9 cellular contexts compared by ENCODE assay signal in genomic region chr6:107124934-107125348, GRCh38. TPM values are rescaled to one million over a fixed set of nuclear protein-coding genes. Genes with fewer than 3 reads are reported as not detected.
DNase-seq lines count a peak whose midpoint lies in the region; ATAC-seq, FAIRE-seq and TF ChIP-seq lines count a peak whose summit lies in the region.
"Had no signal": no experiment of that assay in that cellular context is flagged by ENCODE, and none has a peak within 500 bp of the region (broad histone marks: within the 10 kb centered on the region; RNA-seq: fewer than 3 reads in every experiment).

No MANE protein-coding gene starts in this region.

- intact Hi-C loops in mucosa of descending colon (cut with DNase I, micrococcal nuclease) (no loop called here), dorsolateral prefrontal cortex (cut with DNase I) (no loop called here), posterior cingulate gyrus (cut with DNase I) (no loop called here)

- H3K4me3 ChIP-seq in HEK293 (ENCODE audit: low read depth, low read length) (no peak overlapping the region), HUES64 (ENCODE audit: low read length) (no peak overlapping the region), mucosa of descending colon (no peak overlapping the region), dorsolateral prefrontal cortex (no peak overlapping the region)

- peak; percentile 93 for ATAC-seq in mucosa of descending colon
- ATAC-seq: PC-3 had no signal

- no peaks in the 10 kb centered on the region for H3K9me3 ChIP-seq in HEK293 (ENCODE audit: control insufficient read depth, insufficient read depth, low read depth, low read length)
- no peaks in the 10 kb centered on the region for H3K9me3 ChIP-seq in HUES64 (ENCODE audit: insufficient read depth, low read depth, low read length)
- H3K9me3 ChIP-seq in mucosa of descending colon, result no peaks in the 10 kb centered on the region

- H3K4me1 ChIP-seq in HEK293 (ENCODE audit: control insufficient read depth, insufficient read depth, low read length), result no peaks in the 10 kb centered on the region
- peaks cover 30% of the 10 kb centered on the region for H3K4me1 ChIP-seq in HUES64 (ENCODE audit: insufficient read depth, low read length)
- peaks cover 6% of the 10 kb centered on the region for H3K4me1 ChIP-seq in mucosa of descending colon (ENCODE audit: low read depth)

- CTCF ChIA-PET in HEK293 (lab: Yijun Ruan, JAX), result interaction anchor here (0.5 to 1.7 kb wide), 5 partner anchors 11 to 738 kb away, joined by 3 to 4 read pairs (median 4); no protein-coding TSS in a partner anchor

- peak; percentile 72 for FAIRE-seq in GM19239 (lab: Jason Lieb, UNC)
- FAIRE-seq: colon had no signal

- H3K9ac ChIP-seq in HUES64 (ENCODE audit: low read depth, low read length), result no peak overlapping the region

- 28% methylated on average over 3 of the region's 4 CpGs for WGBS in HUES64

- H3K27me3 ChIP-seq in HUES64 (ENCODE audit: insufficient read depth, low read length), result no peaks in the 10 kb centered on the region
- H3K27me3 ChIP-seq in dorsolateral prefrontal cortex, result no peaks in the 10 kb centered on the region

- DNase-seq in GM19239 (ENCODE audit: insufficient read length, low spot score), result no peak
- peak in 1 of 3 donors; percentile 24 for DNase-seq in mucosa of descending colon
- no peak for DNase-seq in dorsolateral prefrontal cortex
- no peak for DNase-seq in NCI-H2171 (lab: John Stamatoyannopoulos, UW)
- DNase-seq in posterior cingulate gyrus, result no peak
- DNase-seq: PC-3 had no signal

- no peak for TF ChIP-seq CTCF in HEK293 (tag by site-specific recombination; IDR thresholded peaks at IDR 0.05)
- no peak for TF ChIP-seq CTCF in mucosa of descending colon (IDR thresholded peaks at IDR 0.05)
- TF ChIP-seq CTCF in dorsolateral prefrontal cortex (IDR thresholded peaks at IDR 0.05 in 54 of 56, conservative IDR thresholded peaks at IDR 0.05 in 2 of 56; ENCODE audit: low read depth in 1 of 56, partially characterized antibody in 56 of 56), result no peak

- POLR2A ChIA-PET in HEK293 (lab: Yijun Ruan, JAX), result interaction anchor here (1.5 kb wide), 1 partner anchor 11 kb away, joined by 5 read pairs; no protein-coding TSS in a partner anchor

- no peak overlapping the region for H3K27ac ChIP-seq in HEK293 (ENCODE audit: extremely low read depth, low read depth, low read length)
- H3K27ac ChIP-seq in HUES64 (ENCODE audit: low read depth, low read length), result peak overlapping the region; percentile 65; the same call in 1 of the 2 replicates
- no peak overlapping the region for H3K27ac ChIP-seq in dorsolateral prefrontal cortex

- H3K36me3 ChIP-seq in HEK293 (ENCODE audit: control insufficient read depth in 2 of 2, insufficient read depth in 1 of 2, low read length in 2 of 2), result no peaks in the 10 kb centered on the region
- no peaks in the 10 kb centered on the region for H3K36me3 ChIP-seq in HUES64 (ENCODE audit: insufficient read depth, low read length)
- no peaks in the 10 kb centered on the region for H3K36me3 ChIP-seq in mucosa of descending colon (ENCODE audit: low read depth)

TF ChIP-seq in HEK293, 187 proteins besides CTCF, POLR2A, EP300 and RAD21:
- TF ChIP-seq ZNF239 (tag by site-specific recombination; IDR thresholded peaks at IDR 0.05) (no peak), ZNF23 (tag by site-specific recombination; IDR thresholded peaks at IDR 0.05; ENCODE audit: borderline replicate concordance) (no peak), SCRT1 (tag by site-specific recombination; IDR thresholded peaks at IDR 0.05; ENCODE audit: borderline replicate concordance) (no peak), ZIC2 (tag by site-specific recombination; IDR thresholded peaks at IDR 0.05) (peak; percentile 54), SCRT2 (tag by site-specific recombination; IDR thresholded peaks at IDR 0.05) (peak; percentile 59; the same call in 1 of the 2 replicates), ZBTB44 (tag by site-specific recombination; IDR thresholded peaks at IDR 0.05) (0 out of 2 replicates have a peak, but pooled peaks have one; percentile 16), ZNF148 (tag by site-specific recombination; IDR thresholded peaks at IDR 0.05; ENCODE audit: borderline replicate concordance) (no peak), GLIS1 (tag by site-specific recombination; IDR thresholded peaks at IDR 0.05) (peak; percentile 84), ZNF311 (tag by site-specific recombination; IDR thresholded peaks at IDR 0.05; ENCODE audit: borderline replicate concordance) (no peak), ZNF433 (tag by site-specific recombination; IDR thresholded peaks at IDR 0.05; ENCODE audit: low read depth) (no peak)

RNA-seq across cellular contexts. Expression of gene BEND3, which starts 9.6 kb away (rescaled TPM):
- 20.8 TPM for polyA plus RNA-seq in HUES64 (2013, experiment 1 of 2)
- 16.9 TPM for polyA plus RNA-seq in HUES64 (2013, experiment 2 of 2)
- 1 to 10 TPM; 3.6 to 6.7 (median 5.3) TPM for total RNA-seq in mucosa of descending colon
- total RNA-seq in dorsolateral prefrontal cortex, result 1 to 10 TPM; 1.1 to 3.4 (median 1.8) TPM
